In the genomic region with DNA sequence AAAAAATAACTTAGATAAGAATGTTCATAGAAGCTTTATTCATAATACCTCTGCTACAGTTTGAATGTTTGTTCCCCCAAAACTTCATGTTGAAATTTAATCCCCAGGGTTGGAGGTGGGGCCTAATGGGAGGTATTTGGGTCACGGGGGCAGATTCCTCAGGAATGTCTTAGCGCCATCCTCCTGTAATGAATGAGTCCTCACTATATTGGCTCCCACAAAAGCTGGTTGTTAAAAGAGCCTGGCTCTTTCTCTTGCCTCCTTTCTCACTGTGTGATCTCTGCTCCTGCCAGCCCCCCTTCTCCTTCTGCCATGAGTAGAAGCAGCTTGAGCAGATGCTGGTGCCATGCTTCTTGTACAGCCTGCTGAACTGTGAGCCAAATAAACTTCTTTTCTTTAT, we compare ENCODE assay signal across 14 cellular contexts.
"Had no signal": no experiment of that assay in that cellular context is flagged by ENCODE, and none has a peak within 500 bp of the region (broad histone marks: within the 10 kb centered on the region; RNA-seq: fewer than 3 reads in every experiment).

No MANE protein-coding gene starts in this region.

- H3K9me3 ChIP-seq: adrenal gland had no signal

- H3K27me3 ChIP-seq: adrenal gland had no signal

- H3K4me3 ChIP-seq: adrenal gland, lung had no signal

- DNase-seq: activated CD4-positive, alpha-beta T cell treated with anti-CD3 and anti-CD28 coated beads, Interleukin-2, amount 50 U/mL, for 4 hours; activated naive CD4-positive, alpha-beta T cell treated with anti-CD3 and anti-CD28 coated beads, Interleukin-2, amount 50 U/mL, for 16 hours; activated T-cell treated with anti-CD3 and anti-CD28 coated beads, Interleukin-2, amount 50 U/mL, for 1 hour; adrenal gland; erythroblast; hypothalamus; left colon; naive thymus-derived CD4-positive, alpha-beta T cell; occipital lobe; stimulated activated CD4-positive, alpha-beta T cell treated with anti-CD3 and anti-CD28 coated beads, Interleukin-12 subunit alpha, Interleukin-12 subunit beta, amount 100 ng/mL, for 4 hours; stimulated activated naive CD4-positive, alpha-beta T cell; substantia nigra; T-helper 17 cell had no signal

- H3K4me1 ChIP-seq: adrenal gland had no signal

- H3K36me3 ChIP-seq: adrenal gland had no signal
